Comparison of ENCODE assay signal across 21 cellular contexts in genomic region chr11:17633279-17633986, GRCh38.
DNase-seq lines count a peak whose midpoint lies in the region; ATAC-seq and TF ChIP-seq lines count a peak whose summit lies in the region.
"Had no signal": no experiment of that assay in that cellular context is flagged by ENCODE, and none has a peak within 500 bp of the region (broad histone marks: within the 10 kb centered on the region; RNA-seq: fewer than 3 reads in every experiment).

No MANE protein-coding gene starts in this region.

- no peaks in the 10 kb centered on the region for H3K79me2 ChIP-seq in H9 (ENCODE audit: insufficient read depth, low read length)

- H2AFZ ChIP-seq in H9 (ENCODE audit: low read length) = no peak overlapping the region

- no peak overlapping the region for H3K56ac ChIP-seq in H9 (ENCODE audit: insufficient read length, low read depth, low read length)

- H3K9me3 Mint-ChIP-seq in H9 (no peaks in the 10 kb centered on the region), endodermal cell (no peaks in the 10 kb centered on the region)
- no peaks in the 10 kb centered on the region for H3K9me3 Mint-ChIP-seq in activated naive CD8-positive, alpha-beta T cell treated with anti-CD3 and anti-CD28 coated beads, Interleukin-2, amount 50 U/mL, for 24 hours
- H3K9me3 Mint-ChIP-seq: HFFc6 had no signal

- H3K9ac ChIP-seq in H9 (ENCODE audit: extremely low read depth, insufficient read length, low read length) = no peak overlapping the region
- H3K9ac ChIP-seq in endodermal cell (ENCODE audit: extremely low read depth, low read length, poor library complexity, severe bottlenecking) = no peak overlapping the region

- H3K27me3 ChIP-seq in H9 (ENCODE audit: insufficient read depth, low read length) (no peaks in the 10 kb centered on the region), endodermal cell (ENCODE audit: control insufficient read depth, insufficient read depth, low read length, poor library complexity, severe bottlenecking) (no peaks in the 10 kb centered on the region), testis (no peaks in the 10 kb centered on the region)
- H3K27me3 ChIP-seq: BE2C had no signal

- no peak overlapping the region for H4K5ac ChIP-seq in H9 (ENCODE audit: insufficient read length, low read depth, low read length)

- H3K9me3 ChIP-seq in H9 (ENCODE audit: control insufficient read depth, low read depth, low read length) (no peaks in the 10 kb centered on the region), endodermal cell (ENCODE audit: control insufficient read depth, low read length) (no peaks in the 10 kb centered on the region), testis (no peaks in the 10 kb centered on the region)
- H3K9me3 ChIP-seq: BE2C had no signal

- H3K23me2 ChIP-seq in H9 (ENCODE audit: insufficient read length, low read depth, low read length, poor library complexity, severe bottlenecking) = no peaks in the 10 kb centered on the region

- H3K14ac ChIP-seq in H9 (ENCODE audit: insufficient read depth, low read length) = peak overlapping the region; percentile 20

- H3K18ac ChIP-seq in H9 (ENCODE audit: insufficient read length, low read depth, low read length) = no peak overlapping the region

- no peak overlapping the region for H4K8ac ChIP-seq in H9 (replicated peaks; ENCODE audit: insufficient read length, low read depth, low read length)

- H3K27me3 Mint-ChIP-seq in H9 (ENCODE audit: low read depth) = peaks cover 16% of the 10 kb centered on the region
- peaks cover 15% of the 10 kb centered on the region for H3K27me3 Mint-ChIP-seq in endodermal cell (ENCODE audit: insufficient read depth)
- peaks cover 6% of the 10 kb centered on the region for H3K27me3 Mint-ChIP-seq in activated naive CD8-positive, alpha-beta T cell treated with anti-CD3 and anti-CD28 coated beads, Interleukin-2, amount 50 U/mL, for 24 hours
- H3K27me3 Mint-ChIP-seq: CD4-positive, CD25-positive, alpha-beta regulatory T cell had no signal

- no CpG with 5 or more reads among the region's 11 CpGs for WGBS in H9 (ENCODE audit: extremely low coverage, insufficient read length, low lambda C conversion rate)
- 81 to 94% methylated on average over 5 to 11 of the region's 11 CpGs for WGBS in endodermal cell (ENCODE audit: insufficient coverage in 1 of 2, insufficient read length in 1 of 2), 2 experiments
- 92 to 93% methylated on average over 8 to 11 of the region's 11 CpGs for WGBS in testis, 2 donors

- H2BK120ac ChIP-seq in H9 (ENCODE audit: low read depth, low read length, poor library complexity, severe bottlenecking) = no peak overlapping the region

- no peaks in the 10 kb centered on the region for H3K36me3 Mint-ChIP-seq in H9 (ENCODE audit: insufficient read depth in 1 of 3, low read depth in 3 of 3)
- no peaks in the 10 kb centered on the region for H3K36me3 Mint-ChIP-seq in endodermal cell (ENCODE audit: low read depth)
- H3K36me3 Mint-ChIP-seq in activated naive CD8-positive, alpha-beta T cell treated with anti-CD3 and anti-CD28 coated beads, Interleukin-2, amount 50 U/mL, for 24 hours (ENCODE audit: low read depth) = no peaks in the 10 kb centered on the region
- H3K36me3 Mint-ChIP-seq: CD4-positive, CD25-positive, alpha-beta regulatory T cell had no signal

- TF ChIP-seq CTCF in H9 (conservative IDR thresholded peaks at IDR 0.05) (no peak), endodermal cell (conservative IDR thresholded peaks at IDR 0.05) (no peak), testis (IDR thresholded peaks at IDR 0.05) (no peak)

- no peak overlapping the region for H2AK5ac ChIP-seq in H9 (ENCODE audit: insufficient read length, low read length)

- H3K4me1 Mint-ChIP-seq in H9 = peaks cover 0 to 5% of the 10 kb centered on the region in 2 experiments; a peak in 2 of 4 replicates
- no peaks in the 10 kb centered on the region for H3K4me1 Mint-ChIP-seq in endodermal cell
- no peaks in the 10 kb centered on the region for H3K4me1 Mint-ChIP-seq in activated naive CD8-positive, alpha-beta T cell treated with anti-CD3 and anti-CD28 coated beads, Interleukin-2, amount 50 U/mL, for 24 hours
- H3K4me1 Mint-ChIP-seq: CD4-positive, CD25-positive, alpha-beta regulatory T cell had no signal

- no peak overlapping the region for H3K4ac ChIP-seq in H9 (ENCODE audit: low read depth, low read length)

- H3K4me2 ChIP-seq in H9 (ENCODE audit: insufficient read depth, insufficient read length, low read length) = no peak overlapping the region

- no peak overlapping the region for H3K23ac ChIP-seq in H9 (ENCODE audit: insufficient read length, low read depth, low read length)

- TF ChIP-seq POLR2A in testis (IDR thresholded peaks at IDR 0.05) = no peak

- no peak overlapping the region for H2BK20ac ChIP-seq in H9 (ENCODE audit: low read depth, low read length, poor library complexity, severe bottlenecking)

- no peak overlapping the region for H3K27ac Mint-ChIP-seq in H9
- no peak overlapping the region for H3K27ac Mint-ChIP-seq in endodermal cell
- H3K27ac Mint-ChIP-seq in activated naive CD8-positive, alpha-beta T cell treated with anti-CD3 and anti-CD28 coated beads, Interleukin-2, amount 50 U/mL, for 24 hours = no peak overlapping the region
- H3K27ac Mint-ChIP-seq: CD4-positive, CD25-positive, alpha-beta regulatory T cell; HFFc6 had no signal

- H2BK15ac ChIP-seq in H9 (ENCODE audit: low read depth, low read length) = no peak overlapping the region

- no peaks in the 10 kb centered on the region for H3K79me1 ChIP-seq in H9 (ENCODE audit: insufficient read depth, low read depth, low read length, poor library complexity, severe bottlenecking)

- H3K27ac ChIP-seq in H9 (ENCODE audit: insufficient read length, low read depth, low read length) (no peak overlapping the region), endodermal cell (ENCODE audit: low read depth, low read length) (no peak overlapping the region), testis (no peak overlapping the region)
- H3K27ac ChIP-seq: RWPE1, SK-N-MC had no signal

- H2BK5ac ChIP-seq in H9 (ENCODE audit: insufficient read length, low read length) = no peak overlapping the region

- H3K36me3 ChIP-seq in endodermal cell (ENCODE audit: control insufficient read depth, insufficient read depth, low read length) (no peaks in the 10 kb centered on the region), testis (ENCODE audit: low read depth, missing control alignments) (no peaks in the 10 kb centered on the region)
- H3K36me3 ChIP-seq: BE2C had no signal

- ATAC-seq in sciatic nerve = peak; percentile 20
- ATAC-seq in activated naive CD8-positive, alpha-beta T cell treated with anti-CD3 and anti-CD28 coated beads, Interleukin-2, amount 50 U/mL, for 24 hours = no peak

- H3K4me1 ChIP-seq in H9 (ENCODE audit: insufficient read depth, low read length) = no peaks in the 10 kb centered on the region
- H3K4me1 ChIP-seq in endodermal cell (ENCODE audit: control insufficient read depth, insufficient read depth, low read length) = no peaks in the 10 kb centered on the region
- H3K4me1 ChIP-seq in testis = no peaks in the 10 kb centered on the region
- H3K4me1 ChIP-seq: BE2C had no signal

- no peak overlapping the region for H2BK12ac ChIP-seq in H9 (ENCODE audit: insufficient read length, low read depth, low read length)

- H3K4me3 Mint-ChIP-seq in H9 = no peak overlapping the region
- no peak overlapping the region for H3K4me3 Mint-ChIP-seq in endodermal cell
- no peak overlapping the region for H3K4me3 Mint-ChIP-seq in activated naive CD8-positive, alpha-beta T cell treated with anti-CD3 and anti-CD28 coated beads, Interleukin-2, amount 50 U/mL, for 24 hours
- H3K4me3 Mint-ChIP-seq: CD4-positive, CD25-positive, alpha-beta regulatory T cell; HFFc6 had no signal

- no peak overlapping the region for H3T11ph ChIP-seq in H9 (ENCODE audit: low read length)

- peak; percentile 2 for DNase-seq in GM03348 (ENCODE audit: low spot score)
- no peak for DNase-seq in H9
- peak; percentile 43 for DNase-seq in endodermal cell
- no peak for DNase-seq in sciatic nerve (ENCODE audit: low spot score)
- no peak for DNase-seq in NCI-H446 (lab: John Stamatoyannopoulos, UW)
- no peak for DNase-seq in testis
- DNase-seq in activated naive CD8-positive, alpha-beta T cell treated with anti-CD3 and anti-CD28 coated beads, Interleukin-2, amount 50 U/mL, for 24 hours = no peak
- DNase-seq: BE2C; CD4-positive, CD25-positive, alpha-beta regulatory T cell; DMS79; HFFc6; NCI-H1105; NCI-H146; NCI-H2029; NCI-H2227 treated with DMSO at 0.1 percent for 48 hours; NCI-H510A treated with DMSO at 0.1 percent for 48 hours; NCI-H774; NK-92 treated with Interleukin-12 subunit alpha and Interleukin-12 subunit beta, amount 100 ng/mL, for 24 hours; SHP77 treated with DMSO at 0.1 percent for 48 hours had no signal

- H4K20me1 ChIP-seq in H9 (ENCODE audit: control insufficient read depth, insufficient read depth, insufficient read length) = no peaks in the 10 kb centered on the region

- intact Hi-C loops in sciatic nerve (cut with DNase I) = no loop called here
- intact Hi-C loops in testis (cut with DNase I; ENCODE audit: low total_unique reads) = no loop called here

- no peak overlapping the region for H4K91ac ChIP-seq in H9 (ENCODE audit: insufficient read length, low read depth, low read length)

- no peak overlapping the region for H3K4me3 ChIP-seq in endodermal cell (ENCODE audit: low read length)
- no peak overlapping the region for H3K4me3 ChIP-seq in testis
- H3K4me3 ChIP-seq: SK-N-MC had no signal

Comparison
In these comparisons a context has a peak if more than half of its experiments do, and no peak if none do; other contexts are left out.
1. DNase-seq: peak in GM03348 (single experiment) and endodermal cell (single experiment); none in H9 (single experiment), sciatic nerve (single experiment), NCI-H446 (0 of 2), testis (single experiment) and activated naive CD8-positive, alpha-beta T cell treated with anti-CD3 and anti-CD28 coated beads, Interleukin-2, amount 50 U/mL, for 24 hours (single experiment).